Comparison of ENCODE assay signal across 18 cellular contexts in genomic region chr4:69321153-69321729, GRCh38. TPM values are rescaled to one million over a fixed set of nuclear protein-coding genes. Genes with fewer than 3 reads are reported as not detected.
DNase-seq lines count a peak whose midpoint lies in the region; ATAC-seq, FAIRE-seq and TF ChIP-seq lines count a peak whose summit lies in the region.
"Had no signal": no experiment of that assay in that cellular context is flagged by ENCODE, and none has a peak within 500 bp of the region (broad histone marks: within the 10 kb centered on the region; RNA-seq: fewer than 3 reads in every experiment).

No MANE protein-coding gene starts in this region.

- no peak for TF ChIP-seq RAD21 in HepG2 (CRISPR knock-in tag; IDR thresholded peaks at IDR 0.05)

- TF ChIP-seq POLR2A in right lobe of liver (IDR thresholded peaks at IDR 0.05) (no peak), HepG2 (IDR thresholded peaks at IDR 0.05; ENCODE audit: insufficient read depth in 1 of 2, low read depth in 2 of 2, low read length in 2 of 2) (no peak), H54 (IDR thresholded peaks at IDR 0.05; ENCODE audit: low read depth, low read length) (no peak)

- no peak for FAIRE-seq in HepG2 (lab: Jason Lieb, UNC)
- no peak for FAIRE-seq in H54 (lab: Jason Lieb, UNC)
- FAIRE-seq: colon had no signal

- H4K20me1 ChIP-seq in HepG2 (ENCODE audit: insufficient read depth, low read length): no peaks in the 10 kb centered on the region

- TF ChIP-seq EP300 in HepG2 (IDR thresholded peaks at IDR 0.05; ENCODE audit: low read depth in 2 of 2, low read length in 2 of 2): no peak
- TF ChIP-seq EP300 in HepG2 (CRISPR knock-in tag; IDR thresholded peaks at IDR 0.05; ENCODE audit: borderline replicate concordance): no peak

- TF ChIP-seq CTCF in right lobe of liver (IDR thresholded peaks at IDR 0.05): no peak
- no peak for TF ChIP-seq CTCF in HepG2 (CRISPR knock-in tag; IDR thresholded peaks at IDR 0.05)

- H3K9me3 ChIP-seq in right lobe of liver (no peaks in the 10 kb centered on the region), HepG2 (ENCODE audit: low read length) (no peaks in the 10 kb centered on the region), aorta (ENCODE audit: control insufficient read depth, low read length) (no peaks in the 10 kb centered on the region)
- H3K9me3 ChIP-seq: esophagus squamous epithelium had no signal

- in situ Hi-C loops in HepG2 (cut with HindIII; ENCODE audit: extremely low pct_ligation_motif_present, low pct_unique_long_range_greater_than_20kb): loop anchor here (10.0 kb wide), 1 partner anchor 294 kb away; no protein-coding TSS in a partner anchor

- no peaks in the 10 kb centered on the region for H3K79me2 ChIP-seq in HepG2 (ENCODE audit: insufficient read depth, low read length)

- peak; percentile 27 to 71 (median 61) for DNase-seq in right lobe of liver
- no peak for DNase-seq in HepG2 (ENCODE audit: low spot score)
- peak; percentile 75 for DNase-seq in NCI-H774 (lab: John Stamatoyannopoulos, UW)
- peak; percentile 64 for DNase-seq in left lobe of liver (ENCODE audit: low spot score)
- no peak for DNase-seq in aorta
- no peak for DNase-seq in H54 (ENCODE audit: insufficient read length, low spot score)
- no peak for DNase-seq in amniotic stem cell (lab: John Stamatoyannopoulos, UW)
- DNase-seq: activated naive CD8-positive, alpha-beta T cell treated with anti-CD3 and anti-CD28 coated beads, Interleukin-2, amount 50 U/mL, for 24 hours; activated T-cell treated with anti-CD3 and anti-CD28 coated beads for 4 hours; esophagus squamous epithelium; hippocampal formation; MV-4-11 had no signal

- H3K36me3 ChIP-seq in right lobe of liver: no peaks in the 10 kb centered on the region
- no peaks in the 10 kb centered on the region for H3K36me3 ChIP-seq in HepG2 (replicated peaks in 1 of 2; ENCODE audit: control insufficient read depth in 1 of 2, insufficient read depth in 2 of 2, low read length in 2 of 2)
- no peaks in the 10 kb centered on the region for H3K36me3 ChIP-seq in aorta (ENCODE audit: control insufficient read depth in 1 of 2, insufficient read depth in 2 of 2, low read length in 1 of 2)
- H3K36me3 ChIP-seq: esophagus squamous epithelium had no signal

- H3K4me3 ChIP-seq in right lobe of liver (no peak overlapping the region), HepG2 (replicated peaks in 1 of 3; ENCODE audit: insufficient read depth in 1 of 3, low read depth in 2 of 3, low read length in 3 of 3) (no peak overlapping the region), aorta (ENCODE audit: low read length in 2 of 2) (no peak overlapping the region)
- H3K4me3 ChIP-seq: esophagus squamous epithelium, lung had no signal

- no peak overlapping the region for H3K4me2 ChIP-seq in HepG2 (ENCODE audit: low read depth, low read length)

- peaks cover 0 to 7% (median 0%) of the 10 kb centered on the region in 4 donors for H3K4me1 ChIP-seq in right lobe of liver
- no peaks in the 10 kb centered on the region for H3K4me1 ChIP-seq in HepG2 (ENCODE audit: insufficient read depth, low read length)
- H3K4me1 ChIP-seq in aorta (ENCODE audit: control insufficient read depth in 1 of 2, insufficient read depth in 2 of 2, low read length in 2 of 2): no peaks in the 10 kb centered on the region

- POLR2A ChIA-PET in HepG2 (lab: Yijun Ruan, JAX): no interaction called here

- intact Hi-C loops in right lobe of liver (cut with DNase I): no loop called here
- intact Hi-C loops in HepG2 (cut with micrococcal nuclease; ENCODE audit: unreplicated experiment): no loop called here
- intact Hi-C loops in aorta (cut with DNase I): no loop called here

- BruUV-seq in HepG2 (replicated peaks; lab: Mats Ljungman, UMichigan): no TSS peak

- CTCF ChIA-PET in HepG2 (lab: Yijun Ruan, JAX; ENCODE audit: low intra/inter-chr PET ratio, low total read pairs): no interaction called here

- no peak overlapping the region for H2AFZ ChIP-seq in HepG2 (ENCODE audit: low read length)

- ATAC-seq in right lobe of liver (peak; percentile 67 to 84 (median 76)), HepG2 (no peak), left lobe of liver (peak; percentile 81), aorta (ENCODE audit: low FRiP score) (peak; percentile 38), HG03039 (IDR thresholded peaks at IDR 0.05; ENCODE audit: unreplicated experiment) (no peak)
- ATAC-seq: activated CD4-positive, CD25-positive, alpha-beta regulatory T cell treated with anti-CD3 and anti-CD28 coated beads, Interleukin-2, amount 50 U/mL, for 24 hours had no signal

- 17% methylated on average over 1 of the region's 2 CpGs for WGBS in right lobe of liver (ENCODE audit: insufficient coverage, low coverage, low lambda C conversion rate, missing lambda C conversion rate)
- WGBS in HepG2 (ENCODE audit: low lambda C conversion rate): 0% methylated on average over 1 of the region's 2 CpGs
- WGBS in aorta, 2 donors: 74 to 85% methylated on average over 2 of the region's 2 CpGs

- H3K9ac ChIP-seq in HepG2 (ENCODE audit: insufficient read depth, low read depth, low read length): no peak overlapping the region

- H3K27me3 ChIP-seq in right lobe of liver (no peaks in the 10 kb centered on the region), HepG2 (ENCODE audit: control insufficient read depth in 1 of 2, insufficient read depth in 2 of 2, low read length in 2 of 2) (no peaks in the 10 kb centered on the region), aorta (ENCODE audit: control insufficient read depth in 1 of 2, insufficient read depth in 2 of 2, low read length in 1 of 2) (no peaks in the 10 kb centered on the region)
- H3K27me3 ChIP-seq: esophagus squamous epithelium had no signal

- H3K27ac ChIP-seq in right lobe of liver (no peak overlapping the region), HepG2 (ENCODE audit: extremely low read length, insufficient read depth, low read length) (no peak overlapping the region), aorta (ENCODE audit: low read depth in 1 of 2, low read length in 2 of 2) (no peak overlapping the region)
- H3K27ac ChIP-seq: esophagus squamous epithelium had no signal

TF ChIP-seq in HepG2, 621 proteins besides CTCF, POLR2A, EP300 and RAD21:
- TF ChIP-seq ZNF777 (CRISPR knock-in tag; IDR thresholded peaks at IDR 0.05): no peak
- no peak for TF ChIP-seq ATM (IDR thresholded peaks at IDR 0.05; ENCODE audit: borderline replicate concordance)
- no peak for TF ChIP-seq ZNF17 (CRISPR knock-in tag; IDR thresholded peaks at IDR 0.05)
- TF ChIP-seq SMYD3 (CRISPR knock-in tag; IDR thresholded peaks at IDR 0.05): no peak
- no peak for TF ChIP-seq SNAPC2 (CRISPR knock-in tag; IDR thresholded peaks at IDR 0.05)

RNA-seq across cellular contexts. Expression of gene UGT2B28, which starts 41.0 kb away (rescaled TPM):
- total RNA-seq in right lobe of liver (not detected), HepG2 (2016; rRNA removed; fragmentation: Illumina TruSeq; extraction: Trizol) (0.11 TPM in 1 of 2 replicates, not detected in the other), left lobe of liver (not detected), aorta (not detected)
- total RNA-seq in HepG2 (2016; cell fraction: cytosol; rRNA removed; fragmentation: Illumina TruSeq; extraction: Trizol; ENCODE audit: low read depth): not detected in 2 replicates
- 0.09 TPM in 1 of 2 replicates, not detected in the other for total RNA-seq in HepG2 (2016; cell fraction: insoluble cytoplasmic fraction; rRNA removed; fragmentation: Illumina TruSeq; extraction: Trizol)
- not detected in 2 replicates for total RNA-seq in HepG2 (2016; cell fraction: membrane; rRNA removed; fragmentation: Illumina TruSeq; extraction: Trizol)
- not detected in 2 replicates for total RNA-seq in HepG2 (2016; cell fraction: nucleus; rRNA removed; fragmentation: Illumina TruSeq; extraction: Trizol)
- polyA plus RNA-seq in HepG2 (2011; rRNA removed) (not detected in 2 replicates), aorta (not detected)
- not detected in 2 replicates for polyA plus RNA-seq in HepG2 (2011; cell fraction: cytosol; rRNA removed)
- polyA plus RNA-seq in HepG2 (2011; cell fraction: nucleus; rRNA removed): not detected in 2 replicates
- 0.08 TPM in 1 of 2 replicates, not detected in the other for polyA plus RNA-seq in HepG2 (2012)
- polyA plus RNA-seq in HepG2 (2016; cell fraction: cytosol; fragmentation: Illumina TruSeq; extraction: Trizol; ENCODE audit: low read depth): not detected in 2 replicates
- not detected in 2 replicates for polyA plus RNA-seq in HepG2 (2016; cell fraction: insoluble cytoplasmic fraction; fragmentation: Illumina TruSeq; extraction: Trizol; ENCODE audit: low read depth)
- 0.08 TPM in 1 of 2 replicates, not detected in the other for polyA plus RNA-seq in HepG2 (2016; cell fraction: membrane; fragmentation: Illumina TruSeq; extraction: Trizol; ENCODE audit: low read depth)
- not detected in 2 replicates for polyA plus RNA-seq in HepG2 (2016; cell fraction: nucleus; fragmentation: Illumina TruSeq; extraction: Trizol; ENCODE audit: insufficient read depth, low read depth)
- not detected in 2 replicates for polyA minus RNA-seq in HepG2 (2011; rRNA and poly(A)+ RNA removed; ENCODE audit: low replicate concordance)
- not detected in 2 replicates for polyA minus RNA-seq in HepG2 (2011; cell fraction: cytosol; rRNA and poly(A)+ RNA removed)
- not detected in 2 replicates for polyA minus RNA-seq in HepG2 (2011; cell fraction: nucleus; rRNA and poly(A)+ RNA removed)
- total RNA-seq: esophagus squamous epithelium, lung, omental fat pad had no signal
- polyA plus RNA-seq: lung, thymus had no signal

Comparison
In these comparisons a context has a peak if more than half of its experiments do, and no peak if none do; other contexts are left out.
1. ATAC-seq: peak in right lobe of liver (4 of 4), left lobe of liver (single experiment) and aorta (single experiment); none in HepG2 (single experiment) and HG03039 (single experiment).
2. DNase-seq: peak in right lobe of liver (3 of 3), NCI-H774 (single experiment) and left lobe of liver (single experiment); none in HepG2 (single experiment), aorta (0 of 2), H54 (single experiment) and amniotic stem cell (single experiment).